Comparison of ENCODE assay signal across 13 cellular contexts in genomic region chrX:153245288-153245731, GRCh38.
DNase-seq lines count a peak whose midpoint lies in the region; ATAC-seq lines count a peak whose summit lies in the region.
"Had no signal": no experiment of that assay in that cellular context is flagged by ENCODE, and none has a peak within 500 bp of the region (broad histone marks: within the 10 kb centered on the region; RNA-seq: fewer than 3 reads in every experiment).

No MANE protein-coding gene starts in this region.

- H3K36me3 Mint-ChIP-seq in activated CD4-positive, alpha-beta memory T cell treated with anti-CD3 and anti-CD28 coated beads for 36 hours: no peaks in the 10 kb centered on the region

- H3K4me1 ChIP-seq in HUES6 (ENCODE audit: control insufficient read depth, insufficient read depth, low read length): peaks cover 15% of the 10 kb centered on the region
- H3K4me1 ChIP-seq: transverse colon had no signal

- H3K27ac Mint-ChIP-seq in activated CD4-positive, alpha-beta memory T cell treated with anti-CD3 and anti-CD28 coated beads for 36 hours: no peak overlapping the region
- H3K27ac Mint-ChIP-seq: activated T-helper 17 cell treated with anti-CD3 and anti-CD28 coated beads, Interleukin-2, amount 50 U/mL, for 72 hours had no signal

- intact Hi-C loops in activated CD4-positive, alpha-beta memory T cell treated with anti-CD3 and anti-CD28 coated beads for 36 hours (cut with micrococcal nuclease): no loop called here
- intact Hi-C loops in posterior cingulate gyrus (cut with DNase I): no loop called here

- H3K9ac ChIP-seq in HUES6 (ENCODE audit: low read length): peak overlapping the region; percentile 87

- H3K27me3 Mint-ChIP-seq in activated CD4-positive, alpha-beta memory T cell treated with anti-CD3 and anti-CD28 coated beads for 36 hours: peaks cover 6% of the 10 kb centered on the region

- H3K36me3 ChIP-seq in HUES6 (ENCODE audit: control insufficient read depth, insufficient read depth, low read length): no peaks in the 10 kb centered on the region
- H3K36me3 ChIP-seq: transverse colon had no signal

- ATAC-seq in GM21447 (IDR thresholded peaks at IDR 0.05; ENCODE audit: unreplicated experiment) (no peak), HG03175 (IDR thresholded peaks at IDR 0.05; ENCODE audit: unreplicated experiment) (no peak)
- ATAC-seq: activated T-helper 17 cell treated with anti-CD3 and anti-CD28 coated beads, Interleukin-2, amount 50 U/mL, for 72 hours had no signal

- peak; percentile 28 for DNase-seq in A172 (ENCODE audit: low spot score)
- DNase-seq in RPMI7951 (ENCODE audit: low read depth): peak; percentile 1
- DNase-seq in iPS-NIHi7 (ENCODE audit: extremely low spot score): peak; percentile 35
- DNase-seq in activated CD4-positive, alpha-beta memory T cell treated with anti-CD3 and anti-CD28 coated beads for 36 hours: no peak
- DNase-seq in posterior cingulate gyrus: no peak
- DNase-seq: head of caudate nucleus, KBM-7, transverse colon had no signal

- H3K27ac ChIP-seq in HUES6 (ENCODE audit: low read depth, low read length): peak overlapping the region; percentile 91
- H3K27ac ChIP-seq: PC-9, transverse colon had no signal

- peaks cover 5% of the 10 kb centered on the region; the same call in 1 of the 2 replicates for H3K9me3 ChIP-seq in HUES6 (ENCODE audit: control insufficient read depth, insufficient read depth, low read depth, low read length)
- H3K9me3 ChIP-seq: transverse colon had no signal

- peak overlapping the region; percentile 37 for H3K4me3 ChIP-seq in HUES6 (ENCODE audit: low read depth, low read length)
- H3K4me3 ChIP-seq: PC-9, transverse colon had no signal

- POLR2A ChIA-PET in activated CD4-positive, alpha-beta memory T cell treated with anti-CD3 and anti-CD28 coated beads for 36 hours (lab: Charles Lee): no interaction called here

- CTCF ChIA-PET in activated CD4-positive, alpha-beta memory T cell treated with anti-CD3 and anti-CD28 coated beads for 36 hours (lab: Charles Lee): no interaction called here

- no peaks in the 10 kb centered on the region for H3K4me1 Mint-ChIP-seq in activated CD4-positive, alpha-beta memory T cell treated with anti-CD3 and anti-CD28 coated beads for 36 hours (ENCODE audit: low read depth)
- H3K4me1 Mint-ChIP-seq: activated T-helper 17 cell treated with anti-CD3 and anti-CD28 coated beads, Interleukin-2, amount 50 U/mL, for 72 hours had no signal

- H3K4me3 Mint-ChIP-seq in activated CD4-positive, alpha-beta memory T cell treated with anti-CD3 and anti-CD28 coated beads for 36 hours: no peak overlapping the region
- H3K4me3 Mint-ChIP-seq: activated T-helper 17 cell treated with anti-CD3 and anti-CD28 coated beads, Interleukin-2, amount 50 U/mL, for 72 hours had no signal

- no peaks in the 10 kb centered on the region for H3K9me3 Mint-ChIP-seq in activated CD4-positive, alpha-beta memory T cell treated with anti-CD3 and anti-CD28 coated beads for 36 hours
- H3K9me3 Mint-ChIP-seq: activated T-helper 17 cell treated with anti-CD3 and anti-CD28 coated beads, Interleukin-2, amount 50 U/mL, for 72 hours had no signal

- peaks cover 4% of the 10 kb centered on the region; the same call in 1 of the 2 replicates for H3K27me3 ChIP-seq in HUES6 (ENCODE audit: control insufficient read depth, insufficient read depth, low read length)
- H3K27me3 ChIP-seq: transverse colon had no signal

Comparison
In these comparisons a context has a peak if more than half of its experiments do, and no peak if none do; other contexts are left out.
1. DNase-seq: peak in A172 (single experiment), RPMI7951 (single experiment) and iPS-NIHi7 (single experiment); none in activated CD4-positive, alpha-beta memory T cell treated with anti-CD3 and anti-CD28 coated beads for 36 hours (single experiment) and posterior cingulate gyrus (0 of 10).